In the genomic region with DNA sequence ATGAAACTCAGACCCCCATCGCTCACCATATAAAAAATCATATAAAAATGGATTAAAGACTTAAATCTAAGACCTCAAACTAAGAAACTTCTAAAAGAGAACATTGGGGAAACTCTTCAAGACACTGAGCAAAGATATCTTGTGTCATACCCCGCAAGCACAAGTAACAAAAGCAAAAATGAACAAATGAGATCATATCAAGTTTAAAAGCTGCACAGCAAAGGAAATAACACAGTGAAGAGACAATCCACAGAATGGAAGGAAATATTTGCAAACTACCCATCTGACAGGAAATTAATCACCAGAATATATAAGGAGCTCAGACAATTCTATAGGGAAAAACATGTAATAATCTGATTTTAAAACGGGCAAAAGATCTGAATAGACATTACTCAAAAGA, we compare ENCODE assay signal across 26 cellular contexts.
"Had no signal": no experiment of that assay in that cellular context is flagged by ENCODE, and none has a peak within 500 bp of the region (broad histone marks: within the 10 kb centered on the region; RNA-seq: fewer than 3 reads in every experiment).

No MANE protein-coding gene starts in this region.

- DNase-seq: activated B cell treated with CpG ODN at 0.5 μM for 24 hours; activated CD4-positive, alpha-beta memory T cell treated with anti-CD3 and anti-CD28 coated beads, Interleukin-2, amount 10 ng/mL, durations not matched to agents 7 days and 5 days; activated CD4-positive, alpha-beta T cell treated with anti-CD3 and anti-CD28 coated beads for 4 hours; activated CD4-positive, alpha-beta T cell treated with anti-CD3 and anti-CD28 coated beads, Interleukin-2, amount 10 ng/mL, durations not matched to agents 24 days and 14 days; activated CD4-positive, alpha-beta T cell treated with anti-CD3 and anti-CD28 coated beads, Interleukin-2, amount 50 U/mL, for 48 hours; activated CD4-positive, CD25-positive, alpha-beta regulatory T cell treated with anti-CD3 and anti-CD28 coated beads, Interleukin-2, amount 50 U/mL, for 72 hours; activated CD8-positive, alpha-beta memory T cell treated with anti-CD3 and anti-CD28 coated beads for 24 hours; activated CD8-positive, alpha-beta memory T cell treated with anti-CD3 and anti-CD28 coated beads, Interleukin-2, amount 10 ng/mL, durations not matched to agents 7 days and 5 days; activated CD8-positive, alpha-beta memory T cell treated with anti-CD3 and anti-CD28 coated beads, Interleukin-2, amount 50 U/mL, for 48 hours; activated CD8-positive, alpha-beta T cell treated with anti-CD3 and anti-CD28 coated beads, Interleukin-2, amount 10 ng/mL, durations not matched to agents 7 days and 5 days; activated effector memory CD4-positive, alpha-beta T cell treated with Interleukin-2 at 50 U/mL for 16 hours; activated gamma-delta T cell; activated naive CD4-positive, alpha-beta T cell treated with anti-CD3 and anti-CD28 coated beads, Interleukin-2, amount 10 ng/mL, durations not matched to agents 7 days and 5 days; activated naive CD4-positive, alpha-beta T cell treated with Interleukin-2 at 50 U/mL for 16 hours; activated naive CD8-positive, alpha-beta T cell treated with anti-CD3 and anti-CD28 coated beads, Interleukin-2, amount 10 ng/mL, durations not matched to agents 7 days and 5 days; activated naive CD8-positive, alpha-beta T cell treated with anti-CD3 and anti-CD28 coated beads, Interleukin-2, amount 50 U/mL, for 24 hours; activated T-cell treated with anti-CD3 and anti-CD28 coated beads, Interleukin-2, amount 50 U/mL, for 24 hours; activated T-cell treated with anti-CD3 and anti-CD28 coated beads, Interleukin-2, amount 50 U/mL, for 48 hours; amniotic stem cell; aorta; body of pancreas; brain microvascular endothelial cell; SW 1271; T-helper 1 cell; T-helper 2 cell; T-helper 9 cell had no signal
